In genomic region chr2:220987839-220988238, GRCh38 we compare ENCODE assay signal across 7 cellular contexts.
"Had no signal": no experiment of that assay in that cellular context is flagged by ENCODE, and none has a peak within 500 bp of the region (broad histone marks: within the 10 kb centered on the region; RNA-seq: fewer than 3 reads in every experiment).

No MANE protein-coding gene starts in this region.

- ATAC-seq: K562 had no signal

- H3K9ac ChIP-seq: KMS-11 had no signal

- FAIRE-seq: HTR-8/SVneo, K562 had no signal

- H3K27ac ChIP-seq: HL-60, KMS-11 had no signal

- DNase-seq: IMR-90, KBM-7, KG1 had no signal

- H3K4me3 ChIP-seq: K562 had no signal

- H3K4me2 ChIP-seq: KMS-11 had no signal
